Comparison of ENCODE assay signal across 27 cellular contexts in the genomic region with DNA sequence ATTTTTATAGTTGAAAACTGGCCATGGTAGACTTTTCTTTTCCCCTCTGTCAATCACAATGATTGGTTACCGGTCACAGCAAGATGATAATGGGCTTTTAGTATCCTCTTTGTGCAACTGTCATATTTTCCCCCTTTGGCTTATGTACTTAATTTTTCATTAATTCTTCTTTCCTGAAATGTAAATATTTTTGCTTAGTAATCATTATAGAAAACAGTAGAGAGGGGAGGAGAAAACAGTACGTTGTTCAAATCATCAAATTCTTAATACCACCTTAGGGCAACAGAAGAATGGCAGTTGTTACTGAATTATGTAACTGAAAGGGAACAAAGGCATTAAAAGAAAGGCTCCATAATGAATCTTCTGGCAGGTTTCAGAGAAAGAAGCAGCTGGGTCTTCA.
A peak's percentile ranks its signal among the peaks of the same experiment; 100 is the strongest.
DNase-seq lines count a peak whose midpoint lies in the region; ATAC-seq, FAIRE-seq and TF ChIP-seq lines count a peak whose summit lies in the region.
"Had no signal": no experiment of that assay in that cellular context is flagged by ENCODE, and none has a peak within 500 bp of the region (broad histone marks: within the 10 kb centered on the region; RNA-seq: fewer than 3 reads in every experiment).

No MANE protein-coding gene starts in this region.

- H3K4me1 ChIP-seq in A549 (no peaks in the 10 kb centered on the region), endodermal cell (ENCODE audit: control insufficient read depth, insufficient read depth, low read length) (no peaks in the 10 kb centered on the region)
- H3K4me1 ChIP-seq: BLaER1 treated with 17β-estradiol and CSF1 and Interleukin-3, amounts not matched to agents 10 nM and 100 nM; Caco-2 had no signal

- TF ChIP-seq POLR2A in A549 (IDR thresholded peaks at IDR 0.05; ENCODE audit: low read length) = no peak

- no peaks in the 10 kb centered on the region for H3K27me3 ChIP-seq in endodermal cell (ENCODE audit: control insufficient read depth, insufficient read depth, low read length, poor library complexity, severe bottlenecking)
- H3K27me3 ChIP-seq: BLaER1 treated with 17β-estradiol and CSF1 and Interleukin-3, amounts not matched to agents 10 nM and 100 nM had no signal

- no peaks in the 10 kb centered on the region for H3K36me3 Mint-ChIP-seq in endodermal cell (ENCODE audit: low read depth)
- no peaks in the 10 kb centered on the region for H3K36me3 Mint-ChIP-seq in effector memory CD8-positive, alpha-beta T cell (ENCODE audit: insufficient read depth)
- H3K36me3 Mint-ChIP-seq: CD8-positive, alpha-beta T cell had no signal

- no peak overlapping the region for H3K9ac ChIP-seq in endodermal cell (ENCODE audit: extremely low read depth, low read length, poor library complexity, severe bottlenecking)
- H3K9ac ChIP-seq: BLaER1 treated with 17β-estradiol and CSF1 and Interleukin-3, amounts not matched to agents 10 nM and 100 nM had no signal

- no peak for TF ChIP-seq EP300 in A549 (IDR thresholded peaks at IDR 0.05)

- FAIRE-seq in A549 (lab: Jason Lieb, UNC) (no peak), D721Med (lab: Jason Lieb, UNC) (peak; percentile 78)
- FAIRE-seq: A204.1, GM12878, GM12892, GM18507 had no signal

- H3K4me3 ChIP-seq in A549 = no peak overlapping the region
- H3K4me3 ChIP-seq in endodermal cell (ENCODE audit: low read length) = no peak overlapping the region
- H3K4me3 ChIP-seq: BLaER1 treated with 17β-estradiol and CSF1 and Interleukin-3, amounts not matched to agents 10 nM and 100 nM; GM12878 had no signal

- TF ChIP-seq RAD21 in A549 (conservative IDR thresholded peaks at IDR 0.05 in 1 of 2, IDR thresholded peaks at IDR 0.05 in 1 of 2) = no peak

- TF ChIP-seq CTCF in A549 (IDR thresholded peaks at IDR 0.05) (no peak), D721Med (IDR thresholded peaks at IDR 0.05; ENCODE audit: insufficient read depth, missing control alignments) (no peak), endodermal cell (conservative IDR thresholded peaks at IDR 0.05) (no peak)

- H3K27me3 Mint-ChIP-seq in endodermal cell (ENCODE audit: insufficient read depth) = no peaks in the 10 kb centered on the region
- no peaks in the 10 kb centered on the region for H3K27me3 Mint-ChIP-seq in effector memory CD8-positive, alpha-beta T cell
- H3K27me3 Mint-ChIP-seq: B cell; CD4-positive, alpha-beta T cell had no signal

- no peak overlapping the region for H3K4me3 Mint-ChIP-seq in endodermal cell
- H3K4me3 Mint-ChIP-seq in effector memory CD8-positive, alpha-beta T cell = no peak overlapping the region
- H3K4me3 Mint-ChIP-seq: B cell; CD4-positive, alpha-beta T cell; CD8-positive, alpha-beta T cell had no signal

- 2% methylated on average over 2 of the region's 2 CpGs for WGBS in A549 (ENCODE audit: missing lambda C conversion rate)
- WGBS in endodermal cell (ENCODE audit: insufficient coverage in 1 of 2, insufficient read length in 1 of 2), 2 experiments = 100% methylated on average over 1 of the region's 2 CpGs; no CpG with 5 or more reads in 1 of the 2 experiments

- no peak overlapping the region for H3K27ac Mint-ChIP-seq in endodermal cell
- H3K27ac Mint-ChIP-seq in effector memory CD8-positive, alpha-beta T cell = no peak overlapping the region
- H3K27ac Mint-ChIP-seq: B cell; CD4-positive, alpha-beta T cell; CD8-positive, alpha-beta T cell had no signal

- H3K27ac ChIP-seq in A549 (no peak overlapping the region), endodermal cell (ENCODE audit: low read depth, low read length) (peak overlapping the region; percentile 41)
- H3K27ac ChIP-seq: BLaER1 treated with 17β-estradiol and CSF1 and Interleukin-3, amounts not matched to agents 10 nM and 100 nM; C4-2B had no signal

- no peaks in the 10 kb centered on the region for H3K9me3 Mint-ChIP-seq in endodermal cell
- H3K9me3 Mint-ChIP-seq in effector memory CD8-positive, alpha-beta T cell = no peaks in the 10 kb centered on the region
- H3K9me3 Mint-ChIP-seq: CD4-positive, alpha-beta T cell; CD8-positive, alpha-beta T cell had no signal

- ATAC-seq in A549 = no peak
- no peak for ATAC-seq in effector memory CD8-positive, alpha-beta T cell (replicated peaks)
- ATAC-seq in GM21786 (IDR thresholded peaks at IDR 0.05; ENCODE audit: unreplicated experiment) = no peak
- ATAC-seq: CD8-positive, alpha-beta T cell; GM12878 had no signal

- H3K9me3 ChIP-seq in A549 (no peaks in the 10 kb centered on the region), endodermal cell (ENCODE audit: control insufficient read depth, low read length) (no peaks in the 10 kb centered on the region)
- H3K9me3 ChIP-seq: BLaER1 treated with 17β-estradiol and CSF1 and Interleukin-3, amounts not matched to agents 10 nM and 100 nM; Caco-2 had no signal

- no peaks in the 10 kb centered on the region for H3K4me1 Mint-ChIP-seq in endodermal cell
- no peaks in the 10 kb centered on the region for H3K4me1 Mint-ChIP-seq in effector memory CD8-positive, alpha-beta T cell (ENCODE audit: low read depth in 2 of 2)
- H3K4me1 Mint-ChIP-seq: B cell had no signal

- DNase-seq in A549 (ENCODE audit: low read depth in 1 of 2, low spot score in 1 of 2) (no peak), D721Med (ENCODE audit: insufficient read length, low spot score) (no peak), NCI-H69 (lab: John Stamatoyannopoulos, UW) (peak; percentile 9), endodermal cell (no peak)
- DNase-seq in stimulated activated CD4-positive, alpha-beta T cell treated with anti-CD3 and anti-CD28 coated beads, Interleukin-2, amount 100 ng/mL, for 48 hours = no peak
- no peak for DNase-seq in effector memory CD8-positive, alpha-beta T cell
- DNase-seq: 8988T; AML-193; Caco-2; Calu3; CD4-positive, alpha-beta T cell; CD8-positive, alpha-beta T cell; DMS 273 treated with DMSO at 0.1 percent for 48 hours; DMS153; DMS53; DMS79; DND-41; EL; GDM1 had no signal

- CTCF ChIA-PET in A549 (lab: Yijun Ruan, JAX) = no interaction called here

- H3K4me2 ChIP-seq in A549 = no peak overlapping the region
- H3K4me2 ChIP-seq: BLaER1 treated with 17β-estradiol and CSF1 and Interleukin-3, amounts not matched to agents 10 nM and 100 nM had no signal

- POLR2A ChIA-PET in A549 (lab: Yijun Ruan, JAX) = no interaction called here

- H3K36me3 ChIP-seq in endodermal cell (ENCODE audit: control insufficient read depth, insufficient read depth, low read length) = no peaks in the 10 kb centered on the region
- H3K36me3 ChIP-seq: BLaER1 treated with 17β-estradiol and CSF1 and Interleukin-3, amounts not matched to agents 10 nM and 100 nM had no signal

TF ChIP-seq in A549, 52 proteins besides CTCF, POLR2A, EP300 and RAD21:
- TF ChIP-seq FOXS1 (CRISPR knock-in tag; IDR thresholded peaks at IDR 0.05) (no peak), MAFK (IDR thresholded peaks at IDR 0.05; ENCODE audit: partially characterized antibody) (peak; percentile 46)
